24 cellular contexts compared by ENCODE assay signal in genomic region chr19:4030552-4030951, GRCh38.
"Had no signal": no experiment of that assay in that cellular context is flagged by ENCODE, and none has a peak within 500 bp of the region (broad histone marks: within the 10 kb centered on the region; RNA-seq: fewer than 3 reads in every experiment).

No MANE protein-coding gene starts in this region.

- H2AFZ ChIP-seq: hepatocyte, neural progenitor cell had no signal

- H3K9ac ChIP-seq: neural progenitor cell had no signal

- H3K9me3 ChIP-seq: heart right ventricle, lower lobe of right lung, ovary, right atrium auricular region, stomach, suprapubic skin, thoracic aorta, tibial artery, vagina had no signal

- H3K27me3 ChIP-seq: heart right ventricle, hepatocyte, neural progenitor cell, ovary, right atrium auricular region, stomach, suprapubic skin, tibial artery, vagina had no signal

- H3K4me2 ChIP-seq: hepatocyte, neural progenitor cell had no signal

- H3K27ac ChIP-seq: heart right ventricle, hepatocyte, lower lobe of right lung, neural progenitor cell, ovary, right atrium auricular region, skin epidermis, stomach, suprapubic skin, thoracic aorta, tibial artery, vagina had no signal

- H3K4me3 ChIP-seq: heart right ventricle, hepatocyte, lower lobe of right lung, neural progenitor cell, ovary, right atrium auricular region, skin epidermis, stomach, suprapubic skin, thoracic aorta, tibial artery, vagina had no signal

- H3K36me3 ChIP-seq: neural progenitor cell, ovary had no signal

- H3K4me1 ChIP-seq: heart right ventricle, lower lobe of right lung, neural progenitor cell, right atrium auricular region, stomach, tibial artery, vagina had no signal

- DNase-seq: heart right ventricle; kidney glomerular epithelial cell; left cardiac atrium; left ventricle myocardium superior; lower lobe of right lung; mammary epithelial cell; mesendoderm; naive B cell; natural killer cell; nephron progenitor cell; ovary; stimulated activated CD4-positive, alpha-beta T cell treated with anti-CD3 and anti-CD28 coated beads, Interleukin-12 subunit alpha, Interleukin-12 subunit beta, amount 100 ng/mL, for 4 hours; stimulated activated CD4-positive, alpha-beta T cell treated with anti-CD3 and anti-CD28 coated beads, Interleukin-15, amount 100 ng/mL, for 24 hours; stimulated activated CD4-positive, alpha-beta T cell treated with anti-CD3 and anti-CD28 coated beads, Interleukin-4, amount 100 ng/mL, for 24 hours; stimulated activated naive CD8-positive, alpha-beta T cell treated with anti-CD3 and anti-CD28 coated beads, Interleukin-15, Interleukin-2, amounts not matched to agents 100 U/mL and 50 U/mL, for 24 hours; stomach; tibial artery had no signal
